In genomic region chr3:194137314-194138097, GRCh38 we compare ENCODE assay signal across 1 cellular context.
TF ChIP-seq lines count a peak whose summit lies in the region.

No MANE protein-coding gene starts in this region.

TF ChIP-seq in HepG2, 621 proteins besides CTCF, POLR2A, EP300 and RAD21 (continued from another document and continues in another):
- TF ChIP-seq GMEB2 (CRISPR knock-in tag; IDR thresholded peaks at IDR 0.05; ENCODE audit: low read depth) (no peak), MXD3 (CRISPR knock-in tag; IDR thresholded peaks at IDR 0.05) (peak; percentile 54; the same call in 1 of the 2 replicates), ZNF580 (CRISPR knock-in tag; IDR thresholded peaks at IDR 0.05; ENCODE audit: borderline replicate concordance, low read depth) (no peak), UBTF (CRISPR knock-in tag; IDR thresholded peaks at IDR 0.05) (peak; percentile 81; the same call in 1 of the 2 replicates), KAT2B (IDR thresholded peaks at IDR 0.05; ENCODE audit: borderline replicate concordance, low read depth, low read length) (no peak), ZNF12 (CRISPR knock-in tag; IDR thresholded peaks at IDR 0.05) (0 out of 2 replicates have a peak, but pooled peaks have one; percentile 28), NAIF1 (CRISPR knock-in tag; IDR thresholded peaks at IDR 0.05; ENCODE audit: borderline replicate concordance) (no peak), NR3C1 (CRISPR knock-in tag; IDR thresholded peaks at IDR 0.05) (no peak), TBP (CRISPR knock-in tag; IDR thresholded peaks at IDR 0.05) (no peak), ZNF687 (CRISPR knock-in tag; IDR thresholded peaks at IDR 0.05) (peak; percentile 85), YY1 (IDR thresholded peaks at IDR 0.05; ENCODE audit: insufficient read depth, insufficient replicate concordance, low read depth, low read length) (peak; percentile 69), ZNF276 (CRISPR knock-in tag; IDR thresholded peaks at IDR 0.05; ENCODE audit: low read depth) (no peak), SALL1 (CRISPR knock-in tag; IDR thresholded peaks at IDR 0.05) (peak; percentile 42), ZNF143 (CRISPR knock-in tag; IDR thresholded peaks at IDR 0.05) (no peak), ZNF607 (CRISPR knock-in tag; IDR thresholded peaks at IDR 0.05; ENCODE audit: borderline replicate concordance) (no peak), KMT2B (CRISPR knock-in tag; IDR thresholded peaks at IDR 0.05) (peak; percentile 49; the same call in 1 of the 2 replicates), TRIM24 (CRISPR knock-in tag; IDR thresholded peaks at IDR 0.05) (no peak), SSRP1 (CRISPR knock-in tag; IDR thresholded peaks at IDR 0.05) (no peak), TGIF2 (CRISPR knock-in tag; IDR thresholded peaks at IDR 0.05) (0 out of 2 replicates have a peak, but pooled peaks have one; percentile 25), PREB (CRISPR knock-in tag; IDR thresholded peaks at IDR 0.05) (no peak), KDM5B (CRISPR knock-in tag; IDR thresholded peaks at IDR 0.05; ENCODE audit: borderline replicate concordance) (peak; percentile 32; the same call in 1 of the 2 replicates), NCOA2 (CRISPR knock-in tag; IDR thresholded peaks at IDR 0.05) (peak; percentile 23; the same call in 1 of the 2 replicates), HIC2 (CRISPR knock-in tag; IDR thresholded peaks at IDR 0.05; ENCODE audit: low read depth) (no peak), LCORL (IDR thresholded peaks at IDR 0.05) (no peak), LCORL (CRISPR knock-in tag; IDR thresholded peaks at IDR 0.05) (0 out of 2 replicates have a peak, but pooled peaks have one; percentile 18), SIN3A (IDR thresholded peaks at IDR 0.05; ENCODE audit: borderline replicate concordance, low read depth, low read length) (peak; percentile 43; the same call in 1 of the 2 replicates), SPEN (CRISPR knock-in tag; IDR thresholded peaks at IDR 0.05; ENCODE audit: low read depth) (0 out of 2 replicates have a peak, but pooled peaks have one; percentile 54), MIER2 (CRISPR knock-in tag; IDR thresholded peaks at IDR 0.05) (peak; percentile 29; the same call in 1 of the 2 replicates), ZUFSP (CRISPR knock-in tag; IDR thresholded peaks at IDR 0.05; ENCODE audit: borderline replicate concordance) (no peak), KDM1A (CRISPR knock-in tag; IDR thresholded peaks at IDR 0.05) (no peak), FOXA3 (CRISPR knock-in tag; IDR thresholded peaks at IDR 0.05) (no peak), PCBP1 (IDR thresholded peaks at IDR 0.05; ENCODE audit: borderline replicate concordance, low read depth, low read length) (0 out of 2 replicates have a peak, but pooled peaks have one; percentile 42), REPIN1 (CRISPR knock-in tag; IDR thresholded peaks at IDR 0.05; ENCODE audit: borderline replicate concordance, low read depth) (no peak), HOXD1 (CRISPR knock-in tag; IDR thresholded peaks at IDR 0.05) (peak; percentile 20; the same call in 1 of the 2 replicates), ZFX (CRISPR knock-in tag; IDR thresholded peaks at IDR 0.05; ENCODE audit: low read depth) (peak; percentile 32; the same call in 1 of the 2 replicates), MAFF (IDR thresholded peaks at IDR 0.05; ENCODE audit: low read depth, low read length) (no peak), GTF2F1 (IDR thresholded peaks at IDR 0.05; ENCODE audit: low read length) (no peak), HNRNPH1 (optimal IDR thresholded peaks at IDR 0.05; ENCODE audit: low read depth, low read length) (no peak), HNF4G (IDR thresholded peaks at IDR 0.05; ENCODE audit: borderline replicate concordance, low read depth, low read length) (no peak), HNF4G (CRISPR knock-in tag; IDR thresholded peaks at IDR 0.05; ENCODE audit: borderline replicate concordance, low read depth) (0 out of 2 replicates have a peak, but pooled peaks have one; percentile 66), PAXIP1 (CRISPR knock-in tag; conservative IDR thresholded peaks at IDR 0.05) (peak; percentile 15), NRL (CRISPR knock-in tag; IDR thresholded peaks at IDR 0.05; ENCODE audit: borderline replicate concordance) (peak; percentile 42; the same call in 1 of the 2 replicates), ZNF674 (CRISPR knock-in tag; IDR thresholded peaks at IDR 0.05; ENCODE audit: low read depth) (0 out of 2 replicates have a peak, but pooled peaks have one; percentile 80), ZNF335 (CRISPR knock-in tag; IDR thresholded peaks at IDR 0.05) (no peak)
